ENCODE assay signal across 32 cellular contexts in genomic region chr20:33894798-33895197, GRCh38.
DNase-seq lines count a peak whose midpoint lies in the region; ATAC-seq and TF ChIP-seq lines count a peak whose summit lies in the region.
"Had no signal": no experiment of that assay in that cellular context is flagged by ENCODE, and none has a peak within 500 bp of the region (broad histone marks: within the 10 kb centered on the region; RNA-seq: fewer than 3 reads in every experiment).

No MANE protein-coding gene starts in this region.

- H3K9me3 Mint-ChIP-seq in GM23338, result no peaks in the 10 kb centered on the region
- H3K9me3 Mint-ChIP-seq in chondrocyte (ENCODE audit: low read depth), result peaks cover 11% of the 10 kb centered on the region
- H3K9me3 Mint-ChIP-seq: activated CD4-positive, alpha-beta T cell treated with anti-CD3 and anti-CD28 coated beads, Interleukin-2, amount 10 ng/mL, durations not matched to agents 24 days and 14 days had no signal

- no peaks in the 10 kb centered on the region for H3K36me3 ChIP-seq in GM23338 (ENCODE audit: insufficient read depth)
- H3K36me3 ChIP-seq: vagina had no signal

- H3K4me1 Mint-ChIP-seq in GM23338 (no peaks in the 10 kb centered on the region), chondrocyte (ENCODE audit: low read depth) (peaks cover 18% of the 10 kb centered on the region)
- H3K4me1 Mint-ChIP-seq: activated CD4-positive, alpha-beta T cell treated with anti-CD3 and anti-CD28 coated beads, Interleukin-2, amount 10 ng/mL, durations not matched to agents 24 days and 14 days; B cell had no signal

- no peak for ATAC-seq in GM23338
- ATAC-seq in right cardiac atrium, result peak; percentile 37 to 51
- ATAC-seq: body of pancreas; HCT116; naive thymus-derived CD4-positive, alpha-beta T cell; Panc1 had no signal

- H3F3A ChIP-seq in GM23338 (replicated peaks; ENCODE audit: low read depth), result no peaks in the 10 kb centered on the region

- H3K27me3 ChIP-seq in GM23338 (ENCODE audit: insufficient read depth) (no peaks in the 10 kb centered on the region), right cardiac atrium (ENCODE audit: control insufficient read depth, insufficient read depth) (no peaks in the 10 kb centered on the region)
- H3K27me3 ChIP-seq: body of pancreas, vagina had no signal

- no peaks in the 10 kb centered on the region for H4K20me1 ChIP-seq in GM23338 (replicated peaks; ENCODE audit: insufficient read depth)

- H3K4me2 ChIP-seq in GM23338, result no peak overlapping the region

- intact Hi-C loops in right cardiac atrium (cut with DNase I), result no loop called here

- H3K27ac ChIP-seq in GM23338 (ENCODE audit: low read depth) (no peak overlapping the region), right cardiac atrium (ENCODE audit: low read length) (no peak overlapping the region)
- H3K27ac ChIP-seq: body of pancreas, epithelial cell of prostate, skin epidermis, vagina had no signal

- H3K27me3 Mint-ChIP-seq in GM23338 (ENCODE audit: insufficient read depth, low read depth, poor library complexity) (peaks cover 5% of the 10 kb centered on the region), chondrocyte (ENCODE audit: low read depth) (peaks cover 5% of the 10 kb centered on the region)

- no peaks in the 10 kb centered on the region for H3K79me2 ChIP-seq in GM23338 (replicated peaks; ENCODE audit: insufficient read depth)

- H3K9me3 ChIP-seq in right cardiac atrium (ENCODE audit: control insufficient read depth, low read length), result no peaks in the 10 kb centered on the region
- H3K9me3 ChIP-seq: body of pancreas, vagina had no signal

- H3K4me1 ChIP-seq in GM23338 (ENCODE audit: insufficient read depth) (no peaks in the 10 kb centered on the region), right cardiac atrium (ENCODE audit: control insufficient read depth, insufficient read depth, low read length) (peaks cover 2% of the 10 kb centered on the region)
- H3K4me1 ChIP-seq: body of pancreas, vagina had no signal

- no peaks in the 10 kb centered on the region for H3K9me2 ChIP-seq in GM23338 (ENCODE audit: insufficient read depth)

- TF ChIP-seq CTCF in GM23338 (conservative IDR thresholded peaks at IDR 0.05; ENCODE audit: low read depth in 2 of 2) (no peak), chondrocyte (IDR thresholded peaks at IDR 0.05) (no peak)

- WGBS in right cardiac atrium, result 21% methylated on average over 3 of the region's 3 CpGs

- H3K27ac Mint-ChIP-seq in GM23338, result no peak overlapping the region
- peak overlapping the region; percentile 25 for H3K27ac Mint-ChIP-seq in chondrocyte (ENCODE audit: unreplicated experiment)
- H3K27ac Mint-ChIP-seq: activated CD4-positive, alpha-beta T cell treated with anti-CD3 and anti-CD28 coated beads, Interleukin-2, amount 10 ng/mL, durations not matched to agents 24 days and 14 days; B cell; naive thymus-derived CD4-positive, alpha-beta T cell; stimulated activated naive CD8-positive, alpha-beta T cell treated with anti-CD3 and anti-CD28 coated beads, Interleukin-15, Interleukin-2, amounts not matched to agents 100 ng/mL and 50 ng/mL, for 24 hours had no signal

- DNase-seq in A172 (ENCODE audit: low spot score), result peak; percentile 30
- no peak for DNase-seq in GM23338 (ENCODE audit: low spot score)
- no peak for DNase-seq in chondrocyte (ENCODE audit: low spot score)
- DNase-seq in right cardiac atrium, result no peak
- no peak for DNase-seq in NCI-H82 treated with DMSO at 0.1 percent for 48 hours (lab: John Stamatoyannopoulos, UW; ENCODE audit: unreplicated experiment)
- no peak for DNase-seq in DMS 273 treated with DMSO at 0.1 percent for 48 hours (lab: John Stamatoyannopoulos, UW)
- no peak for DNase-seq in NOMO-1 (lab: John Stamatoyannopoulos, UW; ENCODE audit: unreplicated experiment in 2 of 2)
- no peak for DNase-seq in COR-L47 (lab: John Stamatoyannopoulos, UW)
- DNase-seq: activated CD4-positive, alpha-beta T cell treated with anti-CD3 and anti-CD28 coated beads, Interleukin-2, amount 10 ng/mL, durations not matched to agents 24 days and 14 days; activated effector memory CD4-positive, alpha-beta T cell treated with anti-CD3 and anti-CD28 coated beads, Interleukin-2, amount 50 U/mL, for 16 hours; activated T-cell treated with anti-CD3 and anti-CD28 coated beads, Interleukin-2, amount 50 U/mL, for 1 hour; body of pancreas; DMS53; effector CD4-positive, alpha-beta T cell; GF-D8; hippocampal formation; Karpas-422; MV-4-11; naive thymus-derived CD4-positive, alpha-beta T cell; NCI-H1694; NCI-H524; NK-92 treated with Interleukin-12 subunit alpha and Interleukin-12 subunit beta, amount 100 ng/mL, for 24 hours; nucleus accumbens; SIG-M5; T-helper 9 cell had no signal

- H2AFZ ChIP-seq in GM23338, result 0 out of 2 replicates have a peak overlapping the region, but pooled peaks have one; percentile 14

- no peaks in the 10 kb centered on the region for H3K36me3 Mint-ChIP-seq in GM23338 (ENCODE audit: low read depth)
- peaks cover 11% of the 10 kb centered on the region for H3K36me3 Mint-ChIP-seq in chondrocyte (ENCODE audit: low read depth)

- H3K4me3 Mint-ChIP-seq in GM23338 (no peak overlapping the region), chondrocyte (ENCODE audit: unreplicated experiment) (no peak overlapping the region)
- H3K4me3 Mint-ChIP-seq: activated CD4-positive, alpha-beta T cell treated with anti-CD3 and anti-CD28 coated beads, Interleukin-2, amount 10 ng/mL, durations not matched to agents 24 days and 14 days; B cell; naive thymus-derived CD4-positive, alpha-beta T cell; stimulated activated naive CD8-positive, alpha-beta T cell treated with anti-CD3 and anti-CD28 coated beads, Interleukin-15, Interleukin-2, amounts not matched to agents 100 ng/mL and 50 ng/mL, for 24 hours had no signal

- H3K4me3 ChIP-seq in GM23338, result no peak overlapping the region
- H3K4me3 ChIP-seq in right cardiac atrium (ENCODE audit: low read length), result no peak overlapping the region
- H3K4me3 ChIP-seq: body of pancreas, skin epidermis, vagina had no signal

TF ChIP-seq in GM23338, 12 proteins besides CTCF, POLR2A, EP300 and RAD21 (continues in another document):
- TF ChIP-seq, protein P1, sequence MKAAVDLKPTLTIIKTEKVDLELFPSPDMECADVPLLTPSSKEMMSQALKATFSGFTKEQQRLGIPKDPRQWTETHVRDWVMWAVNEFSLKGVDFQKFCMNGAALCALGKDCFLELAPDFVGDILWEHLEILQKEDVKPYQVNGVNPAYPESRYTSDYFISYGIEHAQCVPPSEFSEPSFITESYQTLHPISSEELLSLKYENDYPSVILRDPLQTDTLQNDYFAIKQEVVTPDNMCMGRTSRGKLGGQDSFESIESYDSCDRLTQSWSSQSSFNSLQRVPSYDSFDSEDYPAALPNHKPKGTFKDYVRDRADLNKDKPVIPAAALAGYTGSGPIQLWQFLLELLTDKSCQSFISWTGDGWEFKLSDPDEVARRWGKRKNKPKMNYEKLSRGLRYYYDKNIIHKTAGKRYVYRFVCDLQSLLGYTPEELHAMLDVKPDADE (IDR thresholded peaks at IDR 0.05), result no peak
- no peak for TF ChIP-seq STAT1 (IDR thresholded peaks at IDR 0.05; ENCODE audit: unreplicated experiment)
- TF ChIP-seq NANOG (IDR thresholded peaks at IDR 0.05; ENCODE audit: borderline replicate concordance), result no peak
- no peak for TF ChIP-seq CREB1 (CRISPR knock-in tag; IDR thresholded peaks at IDR 0.05; ENCODE audit: low read depth)
- no peak for TF ChIP-seq EZH2phosphoT487 (IDR thresholded peaks at IDR 0.05; ENCODE audit: unreplicated experiment)
- TF ChIP-seq ZNF331 (CRISPR knock-in tag; IDR thresholded peaks at IDR 0.05; ENCODE audit: low read depth), result no peak
- TF ChIP-seq, protein P2, sequence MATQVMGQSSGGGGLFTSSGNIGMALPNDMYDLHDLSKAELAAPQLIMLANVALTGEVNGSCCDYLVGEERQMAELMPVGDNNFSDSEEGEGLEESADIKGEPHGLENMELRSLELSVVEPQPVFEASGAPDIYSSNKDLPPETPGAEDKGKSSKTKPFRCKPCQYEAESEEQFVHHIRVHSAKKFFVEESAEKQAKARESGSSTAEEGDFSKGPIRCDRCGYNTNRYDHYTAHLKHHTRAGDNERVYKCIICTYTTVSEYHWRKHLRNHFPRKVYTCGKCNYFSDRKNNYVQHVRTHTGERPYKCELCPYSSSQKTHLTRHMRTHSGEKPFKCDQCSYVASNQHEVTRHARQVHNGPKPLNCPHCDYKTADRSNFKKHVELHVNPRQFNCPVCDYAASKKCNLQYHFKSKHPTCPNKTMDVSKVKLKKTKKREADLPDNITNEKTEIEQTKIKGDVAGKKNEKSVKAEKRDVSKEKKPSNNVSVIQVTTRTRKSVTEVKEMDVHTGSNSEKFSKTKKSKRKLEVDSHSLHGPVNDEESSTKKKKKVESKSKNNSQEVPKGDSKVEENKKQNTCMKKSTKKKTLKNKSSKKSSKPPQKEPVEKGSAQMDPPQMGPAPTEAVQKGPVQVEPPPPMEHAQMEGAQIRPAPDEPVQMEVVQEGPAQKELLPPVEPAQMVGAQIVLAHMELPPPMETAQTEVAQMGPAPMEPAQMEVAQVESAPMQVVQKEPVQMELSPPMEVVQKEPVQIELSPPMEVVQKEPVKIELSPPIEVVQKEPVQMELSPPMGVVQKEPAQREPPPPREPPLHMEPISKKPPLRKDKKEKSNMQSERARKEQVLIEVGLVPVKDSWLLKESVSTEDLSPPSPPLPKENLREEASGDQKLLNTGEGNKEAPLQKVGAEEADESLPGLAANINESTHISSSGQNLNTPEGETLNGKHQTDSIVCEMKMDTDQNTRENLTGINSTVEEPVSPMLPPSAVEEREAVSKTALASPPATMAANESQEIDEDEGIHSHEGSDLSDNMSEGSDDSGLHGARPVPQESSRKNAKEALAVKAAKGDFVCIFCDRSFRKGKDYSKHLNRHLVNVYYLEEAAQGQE (IDR thresholded peaks at IDR 0.05; ENCODE audit: unreplicated experiment), result no peak
